In genomic region chr20:36104856-36105255, GRCh38 we compare ENCODE assay signal across 25 cellular contexts.
DNase-seq lines count a peak whose midpoint lies in the region; ATAC-seq and TF ChIP-seq lines count a peak whose summit lies in the region.
"Had no signal": no experiment of that assay in that cellular context is flagged by ENCODE, and none has a peak within 500 bp of the region (broad histone marks: within the 10 kb centered on the region; RNA-seq: fewer than 3 reads in every experiment).

No MANE protein-coding gene starts in this region.

- H3K27ac ChIP-seq in angular gyrus (ENCODE audit: low read depth, low read length) = peak overlapping the region; percentile 44
- peak overlapping the region; percentile 25 for H3K27ac ChIP-seq in duodenal mucosa (ENCODE audit: low read depth, low read length)
- peak overlapping the region; percentile 82 to 85 for H3K27ac ChIP-seq in mucosa of rectum (ENCODE audit: low read depth in 2 of 2, low read length in 2 of 2)
- peak overlapping the region; percentile 94 for H3K27ac ChIP-seq in subcutaneous abdominal adipose tissue (ENCODE audit: low read depth, low read length)
- H3K27ac ChIP-seq: PC-9, SJSA1 had no signal

- ATAC-seq in HG02763 (IDR thresholded peaks at IDR 0.05; ENCODE audit: unreplicated experiment) = no peak
- no peak for ATAC-seq in SK-N-SH treated with all-trans-retinoic acid at 6 μM for 48 hours

- H3K9ac ChIP-seq in duodenal mucosa (ENCODE audit: low read depth in 1 of 2, low read length in 2 of 2) = no peak overlapping the region
- H3K9ac ChIP-seq in mucosa of rectum (ENCODE audit: low read depth in 1 of 2, low read length in 2 of 2) = no peak overlapping the region
- peak overlapping the region in 2 of 5 donors; percentile 43 for H3K9ac ChIP-seq in subcutaneous abdominal adipose tissue (ENCODE audit: low read length in 5 of 5)
- H3K9ac ChIP-seq: BLaER1 treated with 17β-estradiol and CSF1 and Interleukin-3, amounts not matched to agents 10 nM and 100 nM had no signal

- no peaks in the 10 kb centered on the region for H3K9me3 ChIP-seq in duodenal mucosa (ENCODE audit: control insufficient read depth in 1 of 2, low read length in 2 of 2)
- H3K9me3 ChIP-seq in mucosa of rectum (ENCODE audit: control insufficient read depth in 2 of 2, low read length in 2 of 2) = no peaks in the 10 kb centered on the region
- no peaks in the 10 kb centered on the region for H3K9me3 ChIP-seq in subcutaneous abdominal adipose tissue (ENCODE audit: control insufficient read depth in 5 of 5, low read length in 5 of 5)
- H3K9me3 ChIP-seq: A549; BLaER1 treated with 17β-estradiol and CSF1 and Interleukin-3, amounts not matched to agents 10 nM and 100 nM; MG63; SJSA1 had no signal

- H3K4me3 ChIP-seq in duodenal mucosa (ENCODE audit: low read depth in 1 of 2, low read length in 2 of 2) (no peak overlapping the region), mucosa of rectum (ENCODE audit: low read length in 2 of 2) (no peak overlapping the region), subcutaneous abdominal adipose tissue (ENCODE audit: low read depth in 1 of 5, low read length in 5 of 5) (peak overlapping the region in 3 of 5 donors; percentile 1 to 48 (median 12))
- H3K4me3 ChIP-seq: A549; BLaER1 treated with 17β-estradiol and CSF1 and Interleukin-3, amounts not matched to agents 10 nM and 100 nM; MG63; PC-9; SJSA1 had no signal

- DNase-seq in activated CD4-positive, alpha-beta T cell treated with anti-CD3 and anti-CD28 coated beads, Interleukin-2, amount 50 U/mL, for 4 hours = no peak
- no peak for DNase-seq in SW480 (ENCODE audit: low spot score)
- DNase-seq: AML-193; CD4-positive, alpha-beta T cell; COR-L47; DMS79 treated with DMSO at 0.1 percent for 48 hours; GF-D8; KBM-7; MG63; NCI-H2029; NCI-H446 treated with DMSO at 0.1 percent for 48 hours; NCI-H526; NCI-H82; NK-92 treated with Interleukin-12 subunit alpha and Interleukin-12 subunit beta, amount 100 ng/mL, for 24 hours; PC-9; Right ventricle myocardium superior had no signal

- no peaks in the 10 kb centered on the region for H3K27me3 ChIP-seq in duodenal mucosa (ENCODE audit: control insufficient read depth in 1 of 2, insufficient read depth in 2 of 2, low read length in 2 of 2)
- H3K27me3 ChIP-seq in mucosa of rectum (ENCODE audit: control insufficient read depth in 2 of 2, insufficient read depth in 2 of 2, low read length in 2 of 2) = no peaks in the 10 kb centered on the region
- H3K27me3 ChIP-seq in subcutaneous abdominal adipose tissue (ENCODE audit: control insufficient read depth in 5 of 5, insufficient read depth in 4 of 5, low read length in 5 of 5) = no peaks in the 10 kb centered on the region
- H3K27me3 ChIP-seq: BLaER1 treated with 17β-estradiol and CSF1 and Interleukin-3, amounts not matched to agents 10 nM and 100 nM; MG63; SJSA1 had no signal

- H3K4me1 ChIP-seq in duodenal mucosa (ENCODE audit: control insufficient read depth in 1 of 2, insufficient read depth in 2 of 2, low read length in 2 of 2) (peaks cover 45 to 51% of the 10 kb centered on the region in 2 donors), mucosa of rectum (ENCODE audit: control insufficient read depth in 2 of 2, insufficient read depth in 2 of 2, low read length in 2 of 2) (peaks cover 29 to 49% of the 10 kb centered on the region in 2 donors), subcutaneous abdominal adipose tissue (ENCODE audit: control insufficient read depth in 5 of 5, insufficient read depth in 5 of 5, low read length in 5 of 5) (peaks cover 16 to 69% (median 56%) of the 10 kb centered on the region in 5 donors)
- H3K4me1 ChIP-seq: SJSA1 had no signal

- H3K36me3 ChIP-seq in duodenal mucosa (ENCODE audit: control insufficient read depth in 1 of 2, insufficient read depth in 2 of 2, low read length in 2 of 2) (no peaks in the 10 kb centered on the region), mucosa of rectum (ENCODE audit: control insufficient read depth in 2 of 2, insufficient read depth in 2 of 2, low read length in 2 of 2) (no peaks in the 10 kb centered on the region), subcutaneous abdominal adipose tissue (ENCODE audit: control insufficient read depth in 5 of 5, insufficient read depth in 5 of 5, low read length in 5 of 5) (peaks cover 0 to 4% (median 0%) of the 10 kb centered on the region in 5 donors)
- H3K36me3 ChIP-seq: BLaER1 treated with 17β-estradiol and CSF1 and Interleukin-3, amounts not matched to agents 10 nM and 100 nM; MG63; SJSA1 had no signal

TF ChIP-seq in SK-N-SH treated with all-trans-retinoic acid at 6 μM for 48 hours, 23 proteins besides CTCF, POLR2A, EP300 and RAD21:
- TF ChIP-seq TSHZ2 (CRISPR knock-in tag; IDR thresholded peaks at IDR 0.05) = no peak
- TF ChIP-seq ZNF8 (CRISPR knock-in tag; IDR thresholded peaks at IDR 0.05) = no peak
- no peak for TF ChIP-seq CSDC2 (CRISPR knock-in tag; IDR thresholded peaks at IDR 0.05)
- no peak for TF ChIP-seq TOX (CRISPR knock-in tag; IDR thresholded peaks at IDR 0.05; ENCODE audit: borderline replicate concordance)
- no peak for TF ChIP-seq SNAI2 (CRISPR knock-in tag; IDR thresholded peaks at IDR 0.05)
- TF ChIP-seq ZFP3 (CRISPR knock-in tag; IDR thresholded peaks at IDR 0.05) = no peak
- TF ChIP-seq ZC3H10 (CRISPR knock-in tag; IDR thresholded peaks at IDR 0.05) = no peak
- no peak for TF ChIP-seq POU6F1 (CRISPR knock-in tag; IDR thresholded peaks at IDR 0.05; ENCODE audit: borderline replicate concordance, low read depth)
- TF ChIP-seq BACH2 (CRISPR knock-in tag; IDR thresholded peaks at IDR 0.05; ENCODE audit: borderline replicate concordance) = no peak
- no peak for TF ChIP-seq ZNF565 (CRISPR knock-in tag; conservative IDR thresholded peaks at IDR 0.05; ENCODE audit: low read depth)
- TF ChIP-seq CSRNP3 (CRISPR knock-in tag; IDR thresholded peaks at IDR 0.05) = no peak
- no peak for TF ChIP-seq PPARA (CRISPR knock-in tag; IDR thresholded peaks at IDR 0.05; ENCODE audit: borderline replicate concordance)
- no peak for TF ChIP-seq GLIS3 (CRISPR knock-in tag; IDR thresholded peaks at IDR 0.05)
- no peak for TF ChIP-seq OSR1 (CRISPR knock-in tag; IDR thresholded peaks at IDR 0.05)
- TF ChIP-seq TCF4 (CRISPR knock-in tag; IDR thresholded peaks at IDR 0.05; ENCODE audit: borderline replicate concordance) = no peak
- no peak for TF ChIP-seq ARNTL (CRISPR knock-in tag; IDR thresholded peaks at IDR 0.05; ENCODE audit: borderline replicate concordance, low read depth)
- TF ChIP-seq ISL1 (CRISPR knock-in tag; IDR thresholded peaks at IDR 0.05) = no peak
- TF ChIP-seq ZFP30 (CRISPR knock-in tag; IDR thresholded peaks at IDR 0.05) = no peak
- TF ChIP-seq RARB (CRISPR knock-in tag; IDR thresholded peaks at IDR 0.05) = no peak

Comparison
In these comparisons a context has a peak if more than half of its experiments do, and no peak if none do; other contexts are left out.
1. H3K27ac ChIP-seq: peak in every context shown above with its lines; median percentile 94 in subcutaneous abdominal adipose tissue; 84 in mucosa of rectum; 44 in angular gyrus; 25 in duodenal mucosa.
2. H3K4me3 ChIP-seq: peak in subcutaneous abdominal adipose tissue (3 of 5); none in duodenal mucosa (0 of 2) and mucosa of rectum (0 of 2).